ENCODE assay signal across 29 cellular contexts in the genomic region with DNA sequence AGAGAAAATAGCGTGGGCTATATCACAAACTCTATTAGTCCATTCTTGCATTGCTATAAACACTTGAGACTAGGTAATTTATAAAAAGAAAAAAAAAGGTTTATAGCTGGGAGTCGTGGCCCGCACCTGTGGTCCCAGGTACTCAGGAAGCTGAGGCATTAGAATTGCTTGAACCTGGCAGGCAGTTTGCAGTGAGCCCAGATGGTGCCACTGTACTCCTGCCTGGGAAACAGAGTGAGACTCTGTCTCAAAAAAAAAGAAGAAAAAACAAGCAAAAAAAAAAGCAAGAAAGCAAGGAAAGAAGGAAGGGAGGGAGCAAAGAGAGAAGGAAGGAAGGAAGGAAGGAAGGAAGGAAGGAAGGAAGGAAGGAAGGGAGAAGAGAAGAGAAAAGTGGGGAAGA.
"Had no signal": no experiment of that assay in that cellular context is flagged by ENCODE, and none has a peak within 500 bp of the region (broad histone marks: within the 10 kb centered on the region; RNA-seq: fewer than 3 reads in every experiment).

No MANE protein-coding gene starts in this region.

- H3K9me3 Mint-ChIP-seq: dendritic cell treated with granulocyte-macrophage colony-stimulating factor and Interleukin-4, amounts not matched to agents 40 ng/mL and 50 ng/mL, for 4 days; type B pancreatic cell had no signal

- H3K36me3 ChIP-seq: colonic mucosa, esophagus squamous epithelium, heart right ventricle, left ventricle myocardium inferior, lower lobe of right lung, neutrophil, prostate gland, right atrium auricular region, spleen, tibial artery had no signal

- H3K27me3 ChIP-seq: colonic mucosa, esophagus squamous epithelium, heart right ventricle, neutrophil, right atrium auricular region, spleen, testis, tibial artery had no signal

- H3K4me1 Mint-ChIP-seq: immature natural killer cell; natural killer cell; stimulated activated memory B cell treated with anti-CD40 and anti-IgM and Interleukin-4, amounts not matched to agents 10 μg/mL and 1 μg/mL and 100 μg/mL, for 72 hours had no signal

- H3K4me1 ChIP-seq: colonic mucosa, esophagus squamous epithelium, left ventricle myocardium inferior, lower lobe of right lung, parathyroid adenoma, prostate gland, right atrium auricular region, spleen, testis, tibial artery had no signal

- H3K4me3 Mint-ChIP-seq: dendritic cell treated with granulocyte-macrophage colony-stimulating factor and Interleukin-4, amounts not matched to agents 40 ng/mL and 50 ng/mL, for 4 days; immature natural killer cell; natural killer cell; stimulated activated memory B cell treated with anti-CD40 and anti-IgM and Interleukin-4, amounts not matched to agents 10 μg/mL and 1 μg/mL and 100 μg/mL, for 72 hours; type B pancreatic cell had no signal

- H3K27ac ChIP-seq: colonic mucosa, esophagus squamous epithelium, heart right ventricle, left ventricle myocardium inferior, lower lobe of right lung, neutrophil, parathyroid adenoma, prostate gland, right atrium auricular region, skin epidermis, spleen, testis, tibial artery had no signal

- H3K9ac ChIP-seq: parathyroid adenoma had no signal

- H3K27me3 Mint-ChIP-seq: dendritic cell treated with granulocyte-macrophage colony-stimulating factor and Interleukin-4, amounts not matched to agents 40 ng/mL and 50 ng/mL, for 4 days; stimulated activated memory B cell treated with anti-CD40 and anti-IgM and Interleukin-4, amounts not matched to agents 10 μg/mL and 1 μg/mL and 100 μg/mL, for 72 hours; type B pancreatic cell had no signal

- ATAC-seq: heart right ventricle; left colon; lower lobe of right lung; natural killer cell; stimulated activated memory B cell treated with anti-CD40 and anti-IgM and Interleukin-4, amounts not matched to agents 10 μg/mL and 1 μg/mL and 100 μg/mL, for 72 hours; stimulated activated naive CD8-positive, alpha-beta T cell treated with anti-CD3 and anti-CD28 coated beads, Interleukin-15, Interleukin-2, amounts not matched to agents 100 U/mL and 50 U/mL, for 24 hours had no signal

- H2AFZ ChIP-seq: parathyroid adenoma had no signal

- H3K27ac Mint-ChIP-seq: dendritic cell treated with granulocyte-macrophage colony-stimulating factor and Interleukin-4, amounts not matched to agents 40 ng/mL and 50 ng/mL, for 4 days; immature natural killer cell; natural killer cell; stimulated activated memory B cell treated with anti-CD40 and anti-IgM and Interleukin-4, amounts not matched to agents 10 μg/mL and 1 μg/mL and 100 μg/mL, for 72 hours; type B pancreatic cell had no signal

- H3K79me2 ChIP-seq: parathyroid adenoma had no signal

- H3K4me3 ChIP-seq: colonic mucosa, esophagus squamous epithelium, heart right ventricle, left ventricle myocardium inferior, lower lobe of right lung, prostate gland, right atrium auricular region, skin epidermis, spleen, testis, tibial artery had no signal

- H3K36me3 Mint-ChIP-seq: immature natural killer cell; stimulated activated memory B cell treated with anti-CD40 and anti-IgM and Interleukin-4, amounts not matched to agents 10 μg/mL and 1 μg/mL and 100 μg/mL, for 72 hours; type B pancreatic cell had no signal

- DNase-seq: colonic mucosa; effector CD8-positive, alpha-beta T cell; erythroblast; esophagus squamous epithelium; foreskin melanocyte; glutamatergic neuron; heart right ventricle; hippocampal formation; immature natural killer cell; islet precursor cell; kidney glomerular epithelial cell; left colon; left ventricle myocardium inferior; lower lobe of right lung; natural killer cell; spleen; stimulated activated CD4-positive, alpha-beta T cell treated with anti-CD3 and anti-CD28 coated beads, Interleukin-4, amount 100 ng/mL, for 4 hours; stimulated activated naive CD8-positive, alpha-beta T cell treated with anti-CD3 and anti-CD28 coated beads, Interleukin-15, Interleukin-2, amounts not matched to agents 100 U/mL and 50 U/mL, for 24 hours; substantia nigra; testis; tibial artery had no signal

- H3K9me3 ChIP-seq: colonic mucosa, esophagus squamous epithelium, heart right ventricle, left ventricle myocardium inferior, lower lobe of right lung, neutrophil, prostate gland, right atrium auricular region, spleen, testis, tibial artery had no signal
